In the genomic region with DNA sequence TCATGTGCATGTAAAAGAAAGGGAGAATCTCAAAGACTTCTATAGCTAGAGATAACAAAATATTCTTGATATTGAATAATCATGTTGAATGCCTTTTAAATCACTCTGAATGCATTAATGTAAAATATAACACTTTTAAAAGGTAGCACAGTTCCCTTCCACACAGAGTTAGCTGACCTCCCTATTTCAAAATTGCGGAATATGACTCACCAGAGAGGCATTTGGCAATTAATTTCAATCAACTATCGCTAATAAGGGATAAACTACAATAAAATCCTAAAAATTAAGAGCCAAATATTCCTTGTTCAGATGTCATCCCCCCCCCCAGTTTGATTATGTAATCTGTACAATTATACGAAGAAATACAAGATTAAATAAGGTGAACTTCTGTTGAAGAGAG, we compare ENCODE assay signal across 28 cellular contexts. TPM values are rescaled to one million over a fixed set of nuclear protein-coding genes. Genes with fewer than 3 reads are reported as not detected.
DNase-seq lines count a peak whose midpoint lies in the region; ATAC-seq and TF ChIP-seq lines count a peak whose summit lies in the region.
"Had no signal": no experiment of that assay in that cellular context is flagged by ENCODE, and none has a peak within 500 bp of the region (broad histone marks: within the 10 kb centered on the region; RNA-seq: fewer than 3 reads in every experiment).

No MANE protein-coding gene starts in this region.

- no peak overlapping the region for H2BK120ac ChIP-seq in IMR-90 (ENCODE audit: low read depth, low read length)

- no peak overlapping the region for H4K5ac ChIP-seq in IMR-90 (ENCODE audit: low read depth, low read length)

- H3K4me3 ChIP-seq in AG10803 (ENCODE audit: low read length), result no peak overlapping the region
- H3K4me3 ChIP-seq in IMR-90 (ENCODE audit: insufficient read depth, low read depth, low read length), result no peak overlapping the region
- H3K4me3 ChIP-seq in gastroesophageal sphincter, result no peak overlapping the region
- no peak overlapping the region for H3K4me3 ChIP-seq in right atrium auricular region
- no peak overlapping the region for H3K4me3 ChIP-seq in PC-3 (ENCODE audit: low read length)
- H3K4me3 ChIP-seq: cardiac muscle cell, coronary artery, heart right ventricle, lower lobe of right lung, suprapubic skin had no signal

- no peaks in the 10 kb centered on the region for H3K4me1 ChIP-seq in IMR-90 (ENCODE audit: control insufficient read depth, insufficient read depth, low read length)
- peaks cover 19% of the 10 kb centered on the region for H3K4me1 ChIP-seq in foreskin keratinocyte
- no peaks in the 10 kb centered on the region for H3K4me1 ChIP-seq in gastroesophageal sphincter
- H3K4me1 ChIP-seq in right atrium auricular region, result no peaks in the 10 kb centered on the region
- H3K4me1 ChIP-seq in PC-3 (ENCODE audit: insufficient read depth, low read length), result no peaks in the 10 kb centered on the region
- H3K4me1 ChIP-seq: heart right ventricle, lower lobe of right lung had no signal

- no peak overlapping the region for H2AFZ ChIP-seq in IMR-90 (replicated peaks; ENCODE audit: low read length, poor library complexity)
- no peak overlapping the region for H2AFZ ChIP-seq in PC-3 (ENCODE audit: low read length)

- TF ChIP-seq EP300 in gastroesophageal sphincter (IDR thresholded peaks at IDR 0.05), result no peak

- no peak overlapping the region for H3K4ac ChIP-seq in IMR-90 (ENCODE audit: low read depth, low read length)

- H3F3A ChIP-seq in PC-3 (ENCODE audit: low read length, unreplicated experiment), result no peaks in the 10 kb centered on the region

- no CpG with 5 or more reads among the region's 3 CpGs for WGBS in IMR-90 (ENCODE audit: extremely low coverage in 2 of 2, insufficient read length in 1 of 2), 2 experiments
- WGBS in gastroesophageal sphincter (ENCODE audit: low coverage in 1 of 2), 2 donors, result 65 to 75% methylated on average over 3 of the region's 3 CpGs

- H3K9me1 ChIP-seq in IMR-90 (ENCODE audit: insufficient read depth, low read length), result no peaks in the 10 kb centered on the region

- no peak overlapping the region for H3K18ac ChIP-seq in IMR-90 (ENCODE audit: low read depth, low read length)

- H3K79me1 ChIP-seq in IMR-90 (ENCODE audit: low read depth in 1 of 2, low read length in 2 of 2), result peaks cover 6% of the 10 kb centered on the region in 2 experiments; a peak in 3 of 4 replicates

- no peak overlapping the region for H3K23ac ChIP-seq in IMR-90 (ENCODE audit: low read depth, low read length)

- H2AK9ac ChIP-seq in IMR-90 (replicated peaks; ENCODE audit: low read depth, low read length, poor library complexity), result no peak overlapping the region

- no peak for TF ChIP-seq CTCF in AG10803 (conservative IDR thresholded peaks at IDR 0.05; ENCODE audit: low read length)
- TF ChIP-seq CTCF in IMR-90 (conservative IDR thresholded peaks at IDR 0.05; ENCODE audit: low read depth, low read length), result no peak
- TF ChIP-seq CTCF in foreskin keratinocyte (conservative IDR thresholded peaks at IDR 0.05), result no peak
- no peak for TF ChIP-seq CTCF in gastroesophageal sphincter (IDR thresholded peaks at IDR 0.05)
- no peak for TF ChIP-seq CTCF in right atrium auricular region (IDR thresholded peaks at IDR 0.05)
- TF ChIP-seq CTCF in PC-3 (conservative IDR thresholded peaks at IDR 0.05; ENCODE audit: low read depth, low read length), result no peak

- POLR2A ChIA-PET in IMR-90 (lab: Charles Lee; ENCODE audit: unreplicated experiment), result no interaction called here
- POLR2A ChIA-PET in PC-3 (lab: Charles Lee; ENCODE audit: unreplicated experiment), result no interaction called here

- no peak for TF ChIP-seq RAD21 in IMR-90 (IDR thresholded peaks at IDR 0.05; ENCODE audit: low read length)

- no peak for TF ChIP-seq POLR2A in IMR-90 (IDR thresholded peaks at IDR 0.05; ENCODE audit: low read depth, low read length)
- TF ChIP-seq POLR2A in gastroesophageal sphincter (IDR thresholded peaks at IDR 0.05), result no peak

- in situ Hi-C loops in IMR-90 (cut with MboI; ENCODE audit: low sequenced_read_pairs), result loop anchor here (25.0 kb wide), 2 partner anchors 322 to 947 kb away; a partner anchor contains a TSS

- no peak overlapping the region for H3K27ac ChIP-seq in IMR-90 (ENCODE audit: insufficient read depth, low read length)
- H3K27ac ChIP-seq in foreskin keratinocyte, result no peak overlapping the region
- H3K27ac ChIP-seq in gastroesophageal sphincter, result no peak overlapping the region
- no peak overlapping the region for H3K27ac ChIP-seq in right atrium auricular region
- no peak overlapping the region for H3K27ac ChIP-seq in PC-3 (ENCODE audit: low read length)
- H3K27ac ChIP-seq: cardiac muscle cell, coronary artery, heart right ventricle, lower lobe of right lung, suprapubic skin had no signal

- H3K9me2 ChIP-seq in PC-3 (replicated peaks; ENCODE audit: low read length), result no peaks in the 10 kb centered on the region

- H3K56ac ChIP-seq in IMR-90 (ENCODE audit: extremely low read depth, insufficient read depth, low read length), result no peak overlapping the region

- no peak overlapping the region for H2BK5ac ChIP-seq in IMR-90 (ENCODE audit: low read depth, low read length, poor library complexity, severe bottlenecking)

- no peak overlapping the region for H3K4me2 ChIP-seq in IMR-90 (ENCODE audit: low read depth, low read length)
- H3K4me2 ChIP-seq in PC-3 (ENCODE audit: low read length), result no peak overlapping the region

- H3K9ac ChIP-seq in IMR-90 (ENCODE audit: low read depth, low read length) (no peak overlapping the region), PC-3 (ENCODE audit: low read length) (no peak overlapping the region)

- CTCF ChIA-PET in IMR-90 (lab: Yijun Ruan, JAX), result interaction anchor here (0.5 kb wide), 1 partner anchor 1931 kb away, joined by 3 read pairs; no protein-coding TSS in a partner anchor
- CTCF ChIA-PET in PC-3 (lab: Charles Lee), result no interaction called here

- no peak overlapping the region for H4K91ac ChIP-seq in IMR-90 (ENCODE audit: insufficient read depth, low read depth, low read length)

- ATAC-seq in IMR-90 (ENCODE audit: low read depth) (peak; percentile 45), foreskin keratinocyte (peak; percentile 56), gastroesophageal sphincter (no peak), GM18909 (IDR thresholded peaks at IDR 0.05; ENCODE audit: poor library complexity, unreplicated experiment) (no peak), PC-3 (no peak)
- ATAC-seq: activated CD4-positive, alpha-beta T cell treated with anti-CD3 and anti-CD28 coated beads for 36 hours; activated CD8-positive, alpha-beta T cell treated with anti-CD3 and anti-CD28 coated beads, Interleukin-2, amount 10 ng/mL, durations not matched to agents 7 days and 5 days; heart right ventricle; lower lobe of right lung; natural killer cell treated with Interleukin-12 subunit alpha and Interleukin-12 subunit beta and Interleukin-15 and Interleukin-18, amount 100 ng/mL, for 72 hours; stimulated activated naive B cell treated with anti-CD40 and anti-IgM and Interleukin-4, amounts not matched to agents 10 μg/mL and 1 μg/mL and 100 μg/mL, for 72 hours had no signal

- dilution Hi-C loops in IMR-90 (cut with HindIII; ENCODE audit: low sequenced_read_pairs, unreplicated experiment), result no loop called here

- H3K14ac ChIP-seq in IMR-90 (replicated peaks; ENCODE audit: low read depth, low read length), result no peak overlapping the region

- H3K79me2 ChIP-seq in PC-3 (ENCODE audit: low read length), result no peaks in the 10 kb centered on the region

- intact Hi-C loops in IMR-90 (cut with micrococcal nuclease), result no loop called here
- intact Hi-C loops in PC-3 (cut with micrococcal nuclease), result loop anchor here (5.0 kb wide), 1 partner anchor 77 kb away; a partner anchor contains a TSS

- H2BK20ac ChIP-seq in IMR-90 (ENCODE audit: low read depth, low read length), result no peak overlapping the region

- no peak overlapping the region for H2AK5ac ChIP-seq in IMR-90 (ENCODE audit: low read depth, low read length)

- H3K9me3 ChIP-seq in IMR-90 (ENCODE audit: control insufficient read depth, insufficient read depth, low read length) (no peaks in the 10 kb centered on the region), gastroesophageal sphincter (no peaks in the 10 kb centered on the region), right atrium auricular region (no peaks in the 10 kb centered on the region), PC-3 (ENCODE audit: low read length) (no peaks in the 10 kb centered on the region)
- H3K9me3 ChIP-seq: heart right ventricle, lower lobe of right lung, suprapubic skin had no signal

- no peaks in the 10 kb centered on the region for H3K27me3 ChIP-seq in IMR-90 (ENCODE audit: control insufficient read depth, insufficient read depth, low read length)
- H3K27me3 ChIP-seq in foreskin keratinocyte, result no peaks in the 10 kb centered on the region
- no peaks in the 10 kb centered on the region for H3K27me3 ChIP-seq in gastroesophageal sphincter
- H3K27me3 ChIP-seq in right atrium auricular region, result no peaks in the 10 kb centered on the region
- no peaks in the 10 kb centered on the region for H3K27me3 ChIP-seq in PC-3 (ENCODE audit: low read length)
- H3K27me3 ChIP-seq: cardiac muscle cell, heart right ventricle, suprapubic skin had no signal

- no peak overlapping the region for H2BK15ac ChIP-seq in IMR-90 (ENCODE audit: low read depth, low read length)

- H4K20me1 ChIP-seq in IMR-90 (ENCODE audit: insufficient read depth, low read length) (no peaks in the 10 kb centered on the region; the same call in 1 of the 2 replicates), PC-3 (ENCODE audit: low read length) (no peaks in the 10 kb centered on the region)

- DNase-seq in AG10803 (ENCODE audit: low read depth), result peak; percentile 13
- no peak for DNase-seq in IMR-90
- DNase-seq in astrocyte of the hippocampus (ENCODE audit: low read depth, low spot score), result peak; percentile 31
- DNase-seq in foreskin keratinocyte, result no peak
- DNase-seq in right atrium auricular region (ENCODE audit: low spot score), result no peak
- no peak for DNase-seq in PC-3
- DNase-seq: activated CD4-positive, alpha-beta T cell treated with anti-CD3 and anti-CD28 coated beads for 36 hours; activated CD8-positive, alpha-beta T cell treated with anti-CD3 and anti-CD28 coated beads, Interleukin-2, amount 10 ng/mL, durations not matched to agents 7 days and 5 days; activated naive CD4-positive, alpha-beta T cell treated with anti-CD3 and anti-CD28 coated beads, Interleukin-2, amount 10 ng/mL, durations not matched to agents 7 days and 5 days; amygdala; CD4-positive, alpha-beta memory T cell; effector CD8-positive, alpha-beta T cell; erythroblast; heart right ventricle; lower lobe of right lung; MV-4-11; NCI-H1436; NCI-H2081; NCI-H2227 treated with DMSO at 0.1 percent for 48 hours; NCI-H526 treated with DMSO at 0.1 percent for 48 hours; NK-92 treated with Interleukin-12 subunit alpha and Interleukin-12 subunit beta, amount 100 ng/mL, for 24 hours; stimulated activated naive B cell treated with anti-CD40 and anti-IgM and Interleukin-4, amounts not matched to agents 10 μg/mL and 1 μg/mL and 100 μg/mL, for 72 hours had no signal

- no peak overlapping the region for H4K8ac ChIP-seq in IMR-90 (ENCODE audit: low read depth in 2 of 2, low read length in 2 of 2)

- H3K36me3 ChIP-seq in IMR-90 (ENCODE audit: control insufficient read depth, insufficient read depth, low read length), result peaks cover 4% of the 10 kb centered on the region
- peaks cover 0 to 28% of the 10 kb centered on the region in 2 donors for H3K36me3 ChIP-seq in gastroesophageal sphincter
- H3K36me3 ChIP-seq in right atrium auricular region, result no peaks in the 10 kb centered on the region
- peaks cover 24% of the 10 kb centered on the region for H3K36me3 ChIP-seq in PC-3 (ENCODE audit: low read depth, low read length)

- BruUV-seq in IMR-90 (replicated peaks; lab: Mats Ljungman, UMichigan) (no TSS peak), PC-3 (replicated peaks; lab: Mats Ljungman, UMichigan) (no TSS peak)

RNA-seq across cellular contexts. Expression of a gene that starts 29.3 kb away (rescaled TPM):
- total RNA-seq in IMR-90 (2012; rRNA removed), result 22.9 and 65.0 TPM in 2 replicates
- polyA plus RNA-seq in IMR-90 (2012; rRNA removed), result 40.2 and 47.4 TPM in 2 replicates
- 3.8 and 13.1 TPM in 2 replicates for polyA plus RNA-seq in IMR-90 (2012; cell fraction: cytosol; rRNA removed)
- 4.2 and 41.0 TPM in 2 replicates for polyA plus RNA-seq in IMR-90 (2012; cell fraction: nucleus; rRNA removed; ENCODE audit: low replicate concordance)
- 89.8 and 98.0 TPM in 2 replicates for total RNA-seq in foreskin keratinocyte
- polyA plus RNA-seq in foreskin keratinocyte, result 56.3 and 65.0 TPM in 2 replicates
- total RNA-seq in gastroesophageal sphincter, result 10 to 100 TPM; 46.3 to 74.6 (median 67.4) TPM
- 10 to 100 TPM; 38.3 to 41.6 TPM for total RNA-seq in right atrium auricular region
- total RNA-seq in PC-3 (2014; rRNA removed), result 58.2 and 64.9 TPM in 2 replicates

Comparison
In these comparisons a context has a peak if more than half of its experiments do, and no peak if none do; other contexts are left out.
1. DNase-seq: peak in AG10803 (single experiment) and astrocyte of the hippocampus (single experiment); none in IMR-90 (single experiment), foreskin keratinocyte (0 of 2), right atrium auricular region (single experiment) and PC-3 (single experiment).
2. ATAC-seq: peak in IMR-90 (single experiment) and foreskin keratinocyte (single experiment); none in gastroesophageal sphincter (single experiment), GM18909 (single experiment) and PC-3 (single experiment).